In genomic region chr15:79380755-79381499, GRCh38 we compare ENCODE assay signal across 8 cellular contexts. TPM values are rescaled to one million over a fixed set of nuclear protein-coding genes. Genes with fewer than 3 reads are reported as not detected.
DNase-seq lines count a peak whose midpoint lies in the region; ATAC-seq and TF ChIP-seq lines count a peak whose summit lies in the region.

No MANE protein-coding gene starts in this region.

- H3K27me3 ChIP-seq in GM06990 (replicated peaks; ENCODE audit: control insufficient read depth, insufficient read depth, low read length) = no peaks in the 10 kb centered on the region

- ATAC-seq in HG02938 (IDR thresholded peaks at IDR 0.05; ENCODE audit: unreplicated experiment) = peak; percentile 76
- ATAC-seq in left lobe of liver = peak; percentile 98
- ATAC-seq in HG02588 (IDR thresholded peaks at IDR 0.05; ENCODE audit: unreplicated experiment) = no peak

- TF ChIP-seq CTCF in GM06990 (IDR thresholded peaks at IDR 0.05; ENCODE audit: insufficient read depth, low read length, poor library complexity, severe bottlenecking) = peak; percentile 92

- H3K4me3 ChIP-seq in GM06990 (replicated peaks; ENCODE audit: low read depth, low read length) = no peak overlapping the region

- H3K36me3 ChIP-seq in GM06990 (ENCODE audit: control insufficient read depth, insufficient read depth, low read length) = no peaks in the 10 kb centered on the region; the same call in 1 of the 2 replicates

- DNase-seq in GM06990 (ENCODE audit: extremely low read depth, insufficient read length) = peak; percentile 21
- peak; percentile 4 for DNase-seq in NCI-H2227 treated with DMSO at 0.1 percent for 48 hours (lab: John Stamatoyannopoulos, UW)
- DNase-seq in activated CD4-positive, CD25-positive, alpha-beta regulatory T cell treated with anti-CD3 and anti-CD28 coated beads, Interleukin-2, amount 50 U/mL, for 72 hours = peak; percentile 73
- DNase-seq in cerebellar cortex (ENCODE audit: low spot score) = peak; percentile 90
- DNase-seq in left lobe of liver (ENCODE audit: low spot score) = peak; percentile 73
- DNase-seq in stimulated activated CD4-positive, alpha-beta T cell treated with anti-CD3 and anti-CD28 coated beads, Interleukin-4, amount 100 ng/mL, for 4 hours = peak; percentile 57 to 75

RNA-seq across cellular contexts. Expression of gene MINAR1, which starts 51.2 kb away (rescaled TPM):
- 0.05 TPM for total RNA-seq in left lobe of liver

Comparison
In these comparisons a context has a peak if more than half of its experiments do, and no peak if none do; other contexts are left out.
1. DNase-seq: peak in every context shown above with its lines; median percentile 90 in cerebellar cortex; 73 in activated CD4-positive, CD25-positive, alpha-beta regulatory T cell treated with anti-CD3 and anti-CD28 coated beads, Interleukin-2, amount 50 U/mL, for 72 hours; 73 in left lobe of liver; 66 in stimulated activated CD4-positive, alpha-beta T cell treated with anti-CD3 and anti-CD28 coated beads, Interleukin-4, amount 100 ng/mL, for 4 hours; 21 in GM06990; 4 in NCI-H2227 treated with DMSO at 0.1 percent for 48 hours.